8 cellular contexts compared by ENCODE assay signal in the genomic region with DNA sequence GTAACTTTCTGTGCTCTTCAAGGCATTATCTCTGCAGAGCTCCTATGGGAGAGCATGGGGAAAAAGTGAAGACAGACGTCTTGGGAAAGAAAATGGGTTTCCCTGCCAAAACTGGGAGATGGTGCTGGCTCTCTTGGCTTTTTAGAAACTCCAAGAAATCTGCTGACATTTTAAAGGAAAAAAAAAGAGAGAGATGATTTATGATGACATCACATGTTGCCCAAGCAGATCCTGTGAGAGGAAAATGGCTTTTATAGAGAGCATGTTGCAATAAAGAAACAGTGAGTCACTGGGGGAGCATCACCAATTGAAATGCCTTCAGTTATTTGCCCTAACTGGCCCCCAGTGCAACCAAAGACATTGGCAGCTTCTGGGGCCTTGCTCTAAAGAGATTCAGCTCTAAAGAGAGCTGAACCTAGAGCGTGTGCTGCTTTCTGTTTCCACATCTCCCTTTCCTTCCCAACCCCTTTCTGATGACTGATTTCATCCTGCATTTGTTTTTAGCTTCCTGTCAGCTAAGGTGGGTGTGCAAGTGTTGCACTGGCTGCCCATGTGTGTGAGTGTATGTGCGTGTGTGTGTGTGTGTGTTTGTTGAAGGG. TPM values are rescaled to one million over a fixed set of nuclear protein-coding genes. Genes with fewer than 3 reads are reported as not detected.
DNase-seq lines count a peak whose midpoint lies in the region; ATAC-seq and TF ChIP-seq lines count a peak whose summit lies in the region.

No MANE protein-coding gene starts in this region.

- intact Hi-C loops in gastrocnemius medialis (cut with DNase I; ENCODE audit: low total_unique reads): no loop called here

- in situ Hi-C loops in gastrocnemius medialis (cut with MboI; ENCODE audit: low sequenced_read_pairs in 4 of 4): no loop called here

- H3K36me3 ChIP-seq in gastrocnemius medialis: no peaks in the 10 kb centered on the region

- TF ChIP-seq CTCF in fibroblast of the aortic adventitia (IDR thresholded peaks at IDR 0.05; ENCODE audit: insufficient read depth, low read length) (no peak), gastrocnemius medialis (IDR thresholded peaks at IDR 0.05 in 4 of 5, conservative IDR thresholded peaks at IDR 0.05 in 1 of 5) (no peak)

- H3K9me3 ChIP-seq in gastrocnemius medialis: no peaks in the 10 kb centered on the region

- H3K36me3 Mint-ChIP-seq in activated CD4-positive, alpha-beta memory T cell treated with anti-CD3 and anti-CD28 coated beads, Interleukin-2, amount 10 ng/mL, durations not matched to agents 7 days and 5 days (ENCODE audit: low read depth): no peaks in the 10 kb centered on the region

- no peaks in the 10 kb centered on the region for H3K9me3 Mint-ChIP-seq in activated CD4-positive, alpha-beta memory T cell treated with anti-CD3 and anti-CD28 coated beads, Interleukin-2, amount 10 ng/mL, durations not matched to agents 7 days and 5 days

- POLR2A ChIA-PET in activated CD4-positive, alpha-beta memory T cell treated with anti-CD3 and anti-CD28 coated beads, Interleukin-2, amount 10 ng/mL, durations not matched to agents 7 days and 5 days (lab: Charles Lee): no interaction called here

- no peaks in the 10 kb centered on the region for H3K4me1 Mint-ChIP-seq in activated CD4-positive, alpha-beta memory T cell treated with anti-CD3 and anti-CD28 coated beads, Interleukin-2, amount 10 ng/mL, durations not matched to agents 7 days and 5 days

- H3K4me1 ChIP-seq in gastrocnemius medialis: peaks cover 0 to 3% of the 10 kb centered on the region in 2 donors

- H3K27me3 ChIP-seq in gastrocnemius medialis: no peaks in the 10 kb centered on the region

- CTCF ChIA-PET in activated CD4-positive, alpha-beta memory T cell treated with anti-CD3 and anti-CD28 coated beads, Interleukin-2, amount 10 ng/mL, durations not matched to agents 7 days and 5 days (lab: Charles Lee): no interaction called here

- no peak for TF ChIP-seq POLR2A in gastrocnemius medialis (IDR thresholded peaks at IDR 0.05)

- no peak overlapping the region for H3K27ac Mint-ChIP-seq in activated CD4-positive, alpha-beta memory T cell treated with anti-CD3 and anti-CD28 coated beads, Interleukin-2, amount 10 ng/mL, durations not matched to agents 7 days and 5 days

- DNase-seq in GM04504 (ENCODE audit: low read depth): peak; percentile 77
- peak; percentile 92 for DNase-seq in SIG-M5 (lab: John Stamatoyannopoulos, UW)
- peak; percentile 100 for DNase-seq in fibroblast of the aortic adventitia (ENCODE audit: low read depth)
- peak; percentile 20 to 62 for DNase-seq in gastrocnemius medialis
- no peak for DNase-seq in activated CD4-positive, alpha-beta T cell treated with anti-CD3 and anti-CD28 coated beads, Interleukin-2, amount 50 U/mL, for 48 hours
- no peak for DNase-seq in activated CD4-positive, alpha-beta memory T cell treated with anti-CD3 and anti-CD28 coated beads, Interleukin-2, amount 10 ng/mL, durations not matched to agents 7 days and 5 days
- no peak for DNase-seq in caudate nucleus (lab: John Stamatoyannopoulos, UW)

- no peaks in the 10 kb centered on the region for H3K27me3 Mint-ChIP-seq in activated CD4-positive, alpha-beta memory T cell treated with anti-CD3 and anti-CD28 coated beads, Interleukin-2, amount 10 ng/mL, durations not matched to agents 7 days and 5 days

- H3K4me3 Mint-ChIP-seq in activated CD4-positive, alpha-beta memory T cell treated with anti-CD3 and anti-CD28 coated beads, Interleukin-2, amount 10 ng/mL, durations not matched to agents 7 days and 5 days: no peak overlapping the region

- H3K4me3 ChIP-seq in fibroblast of the aortic adventitia (ENCODE audit: low read depth, low read length): no peak overlapping the region
- no peak overlapping the region for H3K4me3 ChIP-seq in gastrocnemius medialis

- no peak overlapping the region for H3K27ac ChIP-seq in gastrocnemius medialis
- no peak overlapping the region for H3K27ac ChIP-seq in caudate nucleus (ENCODE audit: low read depth, low read length)

- ATAC-seq in gastrocnemius medialis (peak; percentile 76 to 83), GM19351 (IDR thresholded peaks at IDR 0.05; ENCODE audit: unreplicated experiment) (no peak)

RNA-seq across cellular contexts. Expression of a gene that starts 37.7 kb away (rescaled TPM):
- total RNA-seq in fibroblast of the aortic adventitia (ENCODE audit: low replicate concordance) (3.6 and 6.3 TPM in 2 replicates), gastrocnemius medialis (1 to 10 TPM in 3 of 4 donors, under 1 TPM in 1; 0.80 to 4.5 (median 1.4) TPM)
- not detected for total RNA-seq in activated CD4-positive, alpha-beta memory T cell treated with anti-CD3 and anti-CD28 coated beads, Interleukin-2, amount 10 ng/mL, durations not matched to agents 7 days and 5 days

Comparison
In these comparisons a context has a peak if more than half of its experiments do, and no peak if none do; other contexts are left out.
1. DNase-seq: peak in GM04504 (single experiment), SIG-M5 (single experiment), fibroblast of the aortic adventitia (single experiment) and gastrocnemius medialis (2 of 2); none in activated CD4-positive, alpha-beta T cell treated with anti-CD3 and anti-CD28 coated beads, Interleukin-2, amount 50 U/mL, for 48 hours (0 of 2), activated CD4-positive, alpha-beta memory T cell treated with anti-CD3 and anti-CD28 coated beads, Interleukin-2, amount 10 ng/mL, durations not matched to agents 7 days and 5 days (single experiment) and caudate nucleus (0 of 61).